ENCODE assay signal across 2 cellular contexts in the genomic region with DNA sequence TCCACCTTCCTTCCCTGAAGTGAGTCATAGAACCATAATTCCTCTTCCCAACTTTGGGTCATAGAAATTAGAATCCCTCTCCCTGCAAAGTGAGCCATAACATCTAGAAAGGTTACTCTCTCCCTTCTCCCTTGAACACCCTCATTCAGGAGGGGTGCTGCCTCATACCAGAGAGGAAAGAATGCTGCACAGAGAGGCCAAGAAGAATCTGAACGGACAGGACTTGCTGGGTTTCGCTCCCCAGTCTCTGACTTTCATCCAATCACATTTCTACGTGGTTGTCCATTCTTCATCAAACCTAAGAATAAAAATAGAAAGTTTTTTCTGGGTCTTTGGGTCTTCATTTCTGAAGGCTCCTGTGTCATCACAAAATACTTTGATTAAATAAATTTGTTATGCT.
TF ChIP-seq lines count a peak whose summit lies in the region.

No MANE protein-coding gene starts in this region.

TF ChIP-seq in H1, 55 proteins besides CTCF, POLR2A, EP300 and RAD21:
- TF ChIP-seq CBX5 (IDR thresholded peaks at IDR 0.05; ENCODE audit: low read depth, low read length) (no peak), POU5F1 (IDR thresholded peaks at IDR 0.05; ENCODE audit: low read depth, low read length) (no peak), MAX (IDR thresholded peaks at IDR 0.05) (no peak), YY1 (IDR thresholded peaks at IDR 0.05; ENCODE audit: low read depth, low read length) (no peak), GABPA (IDR thresholded peaks at IDR 0.05; ENCODE audit: borderline replicate concordance, insufficient read depth, low read length) (no peak), SP1 (IDR thresholded peaks at IDR 0.05; ENCODE audit: low read depth, low read length) (no peak), NRF1 (IDR thresholded peaks at IDR 0.05; ENCODE audit: low read depth, low read length) (no peak), CHD2 (IDR thresholded peaks at IDR 0.05; ENCODE audit: low read length) (no peak), SUZ12 (IDR thresholded peaks at IDR 0.05; ENCODE audit: low read length) (no peak), TEAD4 (IDR thresholded peaks at IDR 0.05; ENCODE audit: low read depth, low read length) (no peak), SRF (IDR thresholded peaks at IDR 0.05; ENCODE audit: low read depth, low read length) (no peak), KDM4A (IDR thresholded peaks at IDR 0.05; ENCODE audit: low read depth, low read length, severe bottlenecking) (no peak), GTF2F1 (IDR thresholded peaks at IDR 0.05; ENCODE audit: borderline replicate concordance, low read depth, low read length) (no peak), HDAC6 (IDR thresholded peaks at IDR 0.05; ENCODE audit: low read depth, low read length) (no peak), RNF2 (IDR thresholded peaks at IDR 0.05; ENCODE audit: borderline replicate concordance, low read depth, low read length, missing control alignments, poor library complexity, severe bottlenecking) (no peak), RXRA (IDR thresholded peaks at IDR 0.05; ENCODE audit: insufficient read depth, low read depth, low read length) (no peak), BCL11A (IDR thresholded peaks at IDR 0.05; ENCODE audit: low read depth in 2 of 2, low read length in 2 of 2) (no peak), PHF8 (conservative IDR thresholded peaks at IDR 0.05; ENCODE audit: low read depth, low read length) (no peak), FOSL1 (IDR thresholded peaks at IDR 0.05; ENCODE audit: insufficient read depth, low read depth, low read length) (no peak)

TF ChIP-seq in HepG2, 621 proteins besides CTCF, POLR2A, EP300 and RAD21:
- TF ChIP-seq NR2C2 (CRISPR knock-in tag; IDR thresholded peaks at IDR 0.05; ENCODE audit: borderline replicate concordance) = no peak
